1 cellular context compared by ENCODE assay signal in the genomic region with DNA sequence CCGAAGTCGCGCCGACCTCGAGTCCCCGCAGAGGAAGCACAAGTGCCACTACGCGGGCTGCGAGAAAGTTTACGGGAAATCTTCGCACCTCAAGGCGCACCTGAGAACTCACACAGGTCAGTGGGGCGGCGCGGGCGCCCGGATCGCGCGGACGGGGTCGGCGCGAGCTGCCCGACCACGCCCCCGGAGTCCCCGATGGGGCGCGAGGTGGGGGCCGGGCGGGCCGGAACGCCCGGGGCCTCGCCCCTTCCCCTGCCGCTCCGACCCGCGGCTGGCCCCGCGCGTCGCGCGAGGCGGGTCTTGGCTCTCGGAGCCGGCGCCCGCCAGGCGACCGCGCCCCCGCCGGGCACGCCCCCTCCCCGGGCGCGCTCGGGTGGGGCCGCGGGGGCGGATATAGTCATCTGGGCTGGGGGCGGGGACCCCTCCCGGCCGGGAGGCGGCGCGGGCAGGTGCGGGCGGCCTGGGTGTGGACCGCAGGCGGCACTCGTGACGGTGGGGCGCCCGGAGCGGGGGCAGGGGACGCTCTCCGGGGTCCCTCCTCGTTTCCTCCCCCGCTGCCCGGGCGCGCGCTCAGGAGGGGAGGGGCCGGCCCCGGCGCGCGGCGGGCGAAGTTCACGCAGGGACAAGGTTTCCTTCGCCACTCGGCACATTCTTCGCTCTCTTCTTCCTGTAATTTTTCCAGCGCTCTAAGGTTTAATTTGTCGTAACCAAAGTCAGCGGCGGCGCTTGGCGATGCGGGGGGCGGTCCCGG.
TF ChIP-seq lines count a peak whose summit lies in the region.

No MANE protein-coding gene starts in this region.

TF ChIP-seq in H1, 55 proteins besides CTCF, POLR2A, EP300 and RAD21 (continued from another document):
- TF ChIP-seq PHF8 (conservative IDR thresholded peaks at IDR 0.05; ENCODE audit: low read depth, low read length): 0 out of 2 replicates have a peak, but pooled peaks have one; percentile 26
- TF ChIP-seq RFX5 (IDR thresholded peaks at IDR 0.05; ENCODE audit: borderline replicate concordance, low read depth, low read length): no peak
- no peak for TF ChIP-seq BRCA1 (IDR thresholded peaks at IDR 0.05; ENCODE audit: low read depth, low read length)
- peak; percentile 72; the same call in 1 of the 2 replicates for TF ChIP-seq EGR1 (IDR thresholded peaks at IDR 0.05; ENCODE audit: borderline replicate concordance, low read depth, low read length)
- no peak for TF ChIP-seq TEAD4 (IDR thresholded peaks at IDR 0.05; ENCODE audit: low read depth, low read length)
- no peak for TF ChIP-seq POU5F1 (IDR thresholded peaks at IDR 0.05; ENCODE audit: low read depth, low read length)
- no peak for TF ChIP-seq GABPA (IDR thresholded peaks at IDR 0.05; ENCODE audit: borderline replicate concordance, insufficient read depth, low read length)
- TF ChIP-seq CHD1 (IDR thresholded peaks at IDR 0.05; ENCODE audit: low read depth, low read length): no peak
- TF ChIP-seq HDAC6 (IDR thresholded peaks at IDR 0.05; ENCODE audit: low read depth, low read length): no peak
- no peak for TF ChIP-seq CEBPB (IDR thresholded peaks at IDR 0.05; ENCODE audit: low read depth, low read length)
- TF ChIP-seq ZNF274 (IDR thresholded peaks at IDR 0.05; ENCODE audit: borderline replicate concordance, extremely low read depth, low read length): no peak
- no peak for TF ChIP-seq GTF2F1 (IDR thresholded peaks at IDR 0.05; ENCODE audit: borderline replicate concordance, low read depth, low read length)
- TF ChIP-seq, protein P1, sequence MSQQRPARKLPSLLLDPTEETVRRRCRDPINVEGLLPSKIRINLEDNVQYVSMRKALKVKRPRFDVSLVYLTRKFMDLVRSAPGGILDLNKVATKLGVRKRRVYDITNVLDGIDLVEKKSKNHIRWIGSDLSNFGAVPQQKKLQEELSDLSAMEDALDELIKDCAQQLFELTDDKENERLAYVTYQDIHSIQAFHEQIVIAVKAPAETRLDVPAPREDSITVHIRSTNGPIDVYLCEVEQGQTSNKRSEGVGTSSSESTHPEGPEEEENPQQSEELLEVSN (IDR thresholded peaks at IDR 0.05): peak; percentile 26; the same call in 1 of the 2 replicates
- TF ChIP-seq SIX5 (IDR thresholded peaks at IDR 0.05; ENCODE audit: low read depth, low read length): no peak
- TF ChIP-seq, protein P2, sequence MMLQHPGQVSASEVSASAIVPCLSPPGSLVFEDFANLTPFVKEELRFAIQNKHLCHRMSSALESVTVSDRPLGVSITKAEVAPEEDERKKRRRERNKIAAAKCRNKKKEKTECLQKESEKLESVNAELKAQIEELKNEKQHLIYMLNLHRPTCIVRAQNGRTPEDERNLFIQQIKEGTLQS (IDR thresholded peaks at IDR 0.05; ENCODE audit: insufficient read depth, low read depth, low read length): no peak
- no peak for TF ChIP-seq POLR2AphosphoS5 (IDR thresholded peaks at IDR 0.05; ENCODE audit: low read depth, low read length)
- TF ChIP-seq KDM4A (IDR thresholded peaks at IDR 0.05; ENCODE audit: low read depth, low read length, severe bottlenecking): peak; percentile 90
- TF ChIP-seq FOSL1 (IDR thresholded peaks at IDR 0.05; ENCODE audit: insufficient read depth, low read depth, low read length): no peak
- TF ChIP-seq RXRA (IDR thresholded peaks at IDR 0.05; ENCODE audit: insufficient read depth, low read depth, low read length): no peak
- TF ChIP-seq SUZ12 (IDR thresholded peaks at IDR 0.05; ENCODE audit: low read length): no peak
- TF ChIP-seq TCF12 (IDR thresholded peaks at IDR 0.05; ENCODE audit: low read depth, low read length): no peak
- TF ChIP-seq SIRT6 (IDR thresholded peaks at IDR 0.05; ENCODE audit: low read length): no peak
- no peak for TF ChIP-seq MAFK (IDR thresholded peaks at IDR 0.05; ENCODE audit: low read depth, low read length)
- TF ChIP-seq CTBP2 (IDR thresholded peaks at IDR 0.05; ENCODE audit: borderline replicate concordance, insufficient read depth, insufficient read length, low read length): no peak
- no peak for TF ChIP-seq CBX5 (IDR thresholded peaks at IDR 0.05; ENCODE audit: low read depth, low read length)
- TF ChIP-seq TAF7 (optimal IDR thresholded peaks at IDR 0.05; ENCODE audit: borderline replicate concordance, low read depth, low read length): no peak
- TF ChIP-seq KDM5A (IDR thresholded peaks at IDR 0.05; ENCODE audit: low read length): no peak
- no peak for TF ChIP-seq SRF (IDR thresholded peaks at IDR 0.05; ENCODE audit: low read depth, low read length)
- TF ChIP-seq RBBP5 (IDR thresholded peaks at IDR 0.05; ENCODE audit: borderline replicate concordance, low read depth, low read length): peak; percentile 67; the same call in 1 of the 2 replicates
- no peak for TF ChIP-seq BACH1 (IDR thresholded peaks at IDR 0.05; ENCODE audit: low read length)
- TF ChIP-seq CREB1 (IDR thresholded peaks at IDR 0.05): no peak
- TF ChIP-seq HDAC2 (IDR thresholded peaks at IDR 0.05; ENCODE audit: borderline replicate concordance in 1 of 2, low read depth in 2 of 2, low read length in 2 of 2): no peak
- no peak for TF ChIP-seq SP2 (IDR thresholded peaks at IDR 0.05; ENCODE audit: low read length)
- TF ChIP-seq NRF1 (IDR thresholded peaks at IDR 0.05; ENCODE audit: low read depth, low read length): no peak
- TF ChIP-seq SIN3A (conservative IDR thresholded peaks at IDR 0.05 in 1 of 2, IDR thresholded peaks at IDR 0.05 in 1 of 2; ENCODE audit: low read depth in 1 of 2, low read length in 2 of 2): peak in 1 of 2 experiments; percentile 28; a peak in 2 of 4 replicates
- no peak for TF ChIP-seq JUN (IDR thresholded peaks at IDR 0.05; ENCODE audit: low read depth, low read length)
- TF ChIP-seq, protein P3, sequence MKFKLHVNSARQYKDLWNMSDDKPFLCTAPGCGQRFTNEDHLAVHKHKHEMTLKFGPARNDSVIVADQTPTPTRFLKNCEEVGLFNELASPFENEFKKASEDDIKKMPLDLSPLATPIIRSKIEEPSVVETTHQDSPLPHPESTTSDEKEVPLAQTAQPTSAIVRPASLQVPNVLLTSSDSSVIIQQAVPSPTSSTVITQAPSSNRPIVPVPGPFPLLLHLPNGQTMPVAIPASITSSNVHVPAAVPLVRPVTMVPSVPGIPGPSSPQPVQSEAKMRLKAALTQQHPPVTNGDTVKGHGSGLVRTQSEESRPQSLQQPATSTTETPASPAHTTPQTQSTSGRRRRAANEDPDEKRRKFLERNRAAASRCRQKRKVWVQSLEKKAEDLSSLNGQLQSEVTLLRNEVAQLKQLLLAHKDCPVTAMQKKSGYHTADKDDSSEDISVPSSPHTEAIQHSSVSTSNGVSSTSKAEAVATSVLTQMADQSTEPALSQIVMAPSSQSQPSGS (IDR thresholded peaks at IDR 0.05; ENCODE audit: low read length): no peak
- no peak for TF ChIP-seq SAP30 (IDR thresholded peaks at IDR 0.05; ENCODE audit: insufficient read depth, insufficient replicate concordance, low read length)
- TF ChIP-seq KDM1A (IDR thresholded peaks at IDR 0.05; ENCODE audit: borderline replicate concordance, low read length): no peak
- TF ChIP-seq ASH2L (IDR thresholded peaks at IDR 0.05; ENCODE audit: low read length): peak; percentile 61
- no peak for TF ChIP-seq CHD2 (IDR thresholded peaks at IDR 0.05; ENCODE audit: low read length)
- no peak for TF ChIP-seq TBP (IDR thresholded peaks at IDR 0.05; ENCODE audit: low read depth, low read length)
- no peak for TF ChIP-seq RNF2 (IDR thresholded peaks at IDR 0.05; ENCODE audit: borderline replicate concordance, low read depth, low read length, missing control alignments, poor library complexity, severe bottlenecking)
- no peak for TF ChIP-seq JUND (IDR thresholded peaks at IDR 0.05; ENCODE audit: low read length)
- TF ChIP-seq, protein P4, sequence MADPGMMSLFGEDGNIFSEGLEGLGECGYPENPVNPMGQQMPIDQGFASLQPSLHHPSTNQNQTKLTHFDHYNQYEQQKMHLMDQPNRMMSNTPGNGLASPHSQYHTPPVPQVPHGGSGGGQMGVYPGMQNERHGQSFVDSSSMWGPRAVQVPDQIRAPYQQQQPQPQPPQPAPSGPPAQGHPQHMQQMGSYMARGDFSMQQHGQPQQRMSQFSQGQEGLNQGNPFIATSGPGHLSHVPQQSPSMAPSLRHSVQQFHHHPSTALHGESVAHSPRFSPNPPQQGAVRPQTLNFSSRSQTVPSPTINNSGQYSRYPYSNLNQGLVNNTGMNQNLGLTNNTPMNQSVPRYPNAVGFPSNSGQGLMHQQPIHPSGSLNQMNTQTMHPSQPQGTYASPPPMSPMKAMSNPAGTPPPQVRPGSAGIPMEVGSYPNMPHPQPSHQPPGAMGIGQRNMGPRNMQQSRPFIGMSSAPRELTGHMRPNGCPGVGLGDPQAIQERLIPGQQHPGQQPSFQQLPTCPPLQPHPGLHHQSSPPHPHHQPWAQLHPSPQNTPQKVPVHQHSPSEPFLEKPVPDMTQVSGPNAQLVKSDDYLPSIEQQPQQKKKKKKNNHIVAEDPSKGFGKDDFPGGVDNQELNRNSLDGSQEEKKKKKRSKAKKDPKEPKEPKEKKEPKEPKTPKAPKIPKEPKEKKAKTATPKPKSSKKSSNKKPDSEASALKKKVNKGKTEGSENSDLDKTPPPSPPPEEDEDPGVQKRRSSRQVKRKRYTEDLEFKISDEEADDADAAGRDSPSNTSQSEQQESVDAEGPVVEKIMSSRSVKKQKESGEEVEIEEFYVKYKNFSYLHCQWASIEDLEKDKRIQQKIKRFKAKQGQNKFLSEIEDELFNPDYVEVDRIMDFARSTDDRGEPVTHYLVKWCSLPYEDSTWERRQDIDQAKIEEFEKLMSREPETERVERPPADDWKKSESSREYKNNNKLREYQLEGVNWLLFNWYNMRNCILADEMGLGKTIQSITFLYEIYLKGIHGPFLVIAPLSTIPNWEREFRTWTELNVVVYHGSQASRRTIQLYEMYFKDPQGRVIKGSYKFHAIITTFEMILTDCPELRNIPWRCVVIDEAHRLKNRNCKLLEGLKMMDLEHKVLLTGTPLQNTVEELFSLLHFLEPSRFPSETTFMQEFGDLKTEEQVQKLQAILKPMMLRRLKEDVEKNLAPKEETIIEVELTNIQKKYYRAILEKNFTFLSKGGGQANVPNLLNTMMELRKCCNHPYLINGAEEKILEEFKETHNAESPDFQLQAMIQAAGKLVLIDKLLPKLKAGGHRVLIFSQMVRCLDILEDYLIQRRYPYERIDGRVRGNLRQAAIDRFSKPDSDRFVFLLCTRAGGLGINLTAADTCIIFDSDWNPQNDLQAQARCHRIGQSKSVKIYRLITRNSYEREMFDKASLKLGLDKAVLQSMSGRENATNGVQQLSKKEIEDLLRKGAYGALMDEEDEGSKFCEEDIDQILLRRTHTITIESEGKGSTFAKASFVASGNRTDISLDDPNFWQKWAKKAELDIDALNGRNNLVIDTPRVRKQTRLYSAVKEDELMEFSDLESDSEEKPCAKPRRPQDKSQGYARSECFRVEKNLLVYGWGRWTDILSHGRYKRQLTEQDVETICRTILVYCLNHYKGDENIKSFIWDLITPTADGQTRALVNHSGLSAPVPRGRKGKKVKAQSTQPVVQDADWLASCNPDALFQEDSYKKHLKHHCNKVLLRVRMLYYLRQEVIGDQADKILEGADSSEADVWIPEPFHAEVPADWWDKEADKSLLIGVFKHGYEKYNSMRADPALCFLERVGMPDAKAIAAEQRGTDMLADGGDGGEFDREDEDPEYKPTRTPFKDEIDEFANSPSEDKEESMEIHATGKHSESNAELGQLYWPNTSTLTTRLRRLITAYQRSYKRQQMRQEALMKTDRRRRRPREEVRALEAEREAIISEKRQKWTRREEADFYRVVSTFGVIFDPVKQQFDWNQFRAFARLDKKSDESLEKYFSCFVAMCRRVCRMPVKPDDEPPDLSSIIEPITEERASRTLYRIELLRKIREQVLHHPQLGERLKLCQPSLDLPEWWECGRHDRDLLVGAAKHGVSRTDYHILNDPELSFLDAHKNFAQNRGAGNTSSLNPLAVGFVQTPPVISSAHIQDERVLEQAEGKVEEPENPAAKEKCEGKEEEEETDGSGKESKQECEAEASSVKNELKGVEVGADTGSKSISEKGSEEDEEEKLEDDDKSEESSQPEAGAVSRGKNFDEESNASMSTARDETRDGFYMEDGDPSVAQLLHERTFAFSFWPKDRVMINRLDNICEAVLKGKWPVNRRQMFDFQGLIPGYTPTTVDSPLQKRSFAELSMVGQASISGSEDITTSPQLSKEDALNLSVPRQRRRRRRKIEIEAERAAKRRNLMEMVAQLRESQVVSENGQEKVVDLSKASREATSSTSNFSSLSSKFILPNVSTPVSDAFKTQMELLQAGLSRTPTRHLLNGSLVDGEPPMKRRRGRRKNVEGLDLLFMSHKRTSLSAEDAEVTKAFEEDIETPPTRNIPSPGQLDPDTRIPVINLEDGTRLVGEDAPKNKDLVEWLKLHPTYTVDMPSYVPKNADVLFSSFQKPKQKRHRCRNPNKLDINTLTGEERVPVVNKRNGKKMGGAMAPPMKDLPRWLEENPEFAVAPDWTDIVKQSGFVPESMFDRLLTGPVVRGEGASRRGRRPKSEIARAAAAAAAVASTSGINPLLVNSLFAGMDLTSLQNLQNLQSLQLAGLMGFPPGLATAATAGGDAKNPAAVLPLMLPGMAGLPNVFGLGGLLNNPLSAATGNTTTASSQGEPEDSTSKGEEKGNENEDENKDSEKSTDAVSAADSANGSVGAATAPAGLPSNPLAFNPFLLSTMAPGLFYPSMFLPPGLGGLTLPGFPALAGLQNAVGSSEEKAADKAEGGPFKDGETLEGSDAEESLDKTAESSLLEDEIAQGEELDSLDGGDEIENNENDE (IDR thresholded peaks at IDR 0.05; ENCODE audit: insufficient replicate concordance, low read length): no peak
- TF ChIP-seq NANOG (IDR thresholded peaks at IDR 0.05; ENCODE audit: insufficient read depth, low read depth, low read length, poor library complexity, severe bottlenecking): no peak
- TF ChIP-seq, protein P5, sequence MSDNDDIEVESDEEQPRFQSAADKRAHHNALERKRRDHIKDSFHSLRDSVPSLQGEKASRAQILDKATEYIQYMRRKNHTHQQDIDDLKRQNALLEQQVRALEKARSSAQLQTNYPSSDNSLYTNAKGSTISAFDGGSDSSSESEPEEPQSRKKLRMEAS (IDR thresholded peaks at IDR 0.05): no peak
- no peak for TF ChIP-seq SP4 (IDR thresholded peaks at IDR 0.05; ENCODE audit: low read length)
- TF ChIP-seq CBX8 (IDR thresholded peaks at IDR 0.05; ENCODE audit: borderline replicate concordance, low read depth, low read length): no peak
- TF ChIP-seq SP1 (IDR thresholded peaks at IDR 0.05; ENCODE audit: low read depth, low read length): no peak
- no peak for TF ChIP-seq TAF1 (IDR thresholded peaks at IDR 0.05; ENCODE audit: low read depth, low read length)
- TF ChIP-seq, protein P6, sequence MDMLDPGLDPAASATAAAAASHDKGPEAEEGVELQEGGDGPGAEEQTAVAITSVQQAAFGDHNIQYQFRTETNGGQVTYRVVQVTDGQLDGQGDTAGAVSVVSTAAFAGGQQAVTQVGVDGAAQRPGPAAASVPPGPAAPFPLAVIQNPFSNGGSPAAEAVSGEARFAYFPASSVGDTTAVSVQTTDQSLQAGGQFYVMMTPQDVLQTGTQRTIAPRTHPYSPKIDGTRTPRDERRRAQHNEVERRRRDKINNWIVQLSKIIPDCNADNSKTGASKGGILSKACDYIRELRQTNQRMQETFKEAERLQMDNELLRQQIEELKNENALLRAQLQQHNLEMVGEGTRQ (IDR thresholded peaks at IDR 0.05; ENCODE audit: low read length): no peak
- no peak for TF ChIP-seq BCL11A (IDR thresholded peaks at IDR 0.05; ENCODE audit: low read depth in 2 of 2, low read length in 2 of 2)
- TF ChIP-seq EZH2 (IDR thresholded peaks at IDR 0.05; ENCODE audit: low read depth, low read length, severe bottlenecking): no peak
